8 cellular contexts compared by ENCODE assay signal in genomic region chr3:129276385-129276784, GRCh38. TPM values are rescaled to one million over a fixed set of nuclear protein-coding genes. Genes with fewer than 3 reads are reported as not detected.
A peak's percentile ranks its signal among the peaks of the same experiment; 100 is the strongest.
DNase-seq lines count a peak whose midpoint lies in the region; ATAC-seq and TF ChIP-seq lines count a peak whose summit lies in the region.

No MANE protein-coding gene starts in this region.

- DNase-seq in germinal center (ENCODE audit: low spot score) (peak; percentile 80), left lung (no peak), NCI-H524 (lab: John Stamatoyannopoulos, UW) (no peak), NCI-H2029 (lab: John Stamatoyannopoulos, UW) (no peak), NK-92 (lab: John Stamatoyannopoulos, UW; ENCODE audit: unreplicated experiment) (no peak)

- no peak overlapping the region for H3K27ac ChIP-seq in left lung

- intact Hi-C loops in left lung (cut with DNase I), result no loop called here

- no peaks in the 10 kb centered on the region for H3K27me3 ChIP-seq in left lung

- H3K4me3 ChIP-seq in left lung, result no peak overlapping the region

- H3K4me1 ChIP-seq in left lung, result peaks cover 10 to 32% of the 10 kb centered on the region in 2 donors

- no peak for TF ChIP-seq CTCF in left lung (IDR thresholded peaks at IDR 0.05)

- H3K36me3 ChIP-seq in left lung, result peaks cover 0 to 66% of the 10 kb centered on the region in 2 donors

- peak; percentile 91 for ATAC-seq in GM18520 (IDR thresholded peaks at IDR 0.05; ENCODE audit: unreplicated experiment)
- ATAC-seq in GM21390 (IDR thresholded peaks at IDR 0.05; ENCODE audit: unreplicated experiment), result peak; percentile 83
- peak; percentile 78 for ATAC-seq in HG03280 (IDR thresholded peaks at IDR 0.05; ENCODE audit: unreplicated experiment)
- ATAC-seq in left lung, result no peak

- H3K9me3 ChIP-seq in left lung, result no peaks in the 10 kb centered on the region

RNA-seq across cellular contexts. Expression of gene HMCES, which starts 2.3 kb away (rescaled TPM):
- total RNA-seq in left lung, result 10 to 100 TPM; 32.9 to 34.9 TPM

RNA-seq across cellular contexts. Expression of gene COPG1, which starts 27.0 kb away (rescaled TPM):
- total RNA-seq in left lung, result 100 to 1,000 TPM; 211 to 231 TPM
